ENCODE assay signal across 9 cellular contexts in genomic region chr15:65033659-65034269, GRCh38. TPM values are rescaled to one million over a fixed set of nuclear protein-coding genes. Genes with fewer than 3 reads are reported as not detected.
A peak's percentile ranks its signal among the peaks of the same experiment; 100 is the strongest.
DNase-seq lines count a peak whose midpoint lies in the region; ATAC-seq, FAIRE-seq and TF ChIP-seq lines count a peak whose summit lies in the region.
"Had no signal": no experiment of that assay in that cellular context is flagged by ENCODE, and none has a peak within 500 bp of the region (broad histone marks: within the 10 kb centered on the region; RNA-seq: fewer than 3 reads in every experiment).

No MANE protein-coding gene starts in this region.

- intact Hi-C loops in activated CD8-positive, alpha-beta T cell treated with anti-CD3 and anti-CD28 coated beads for 36 hours (cut with micrococcal nuclease), result loop anchor here (5.0 kb wide), 2 partner anchors 44 to 264 kb away; partner anchors contain the start of genes KBTBD13 and RNU5A-1
- intact Hi-C loops in kidney (cut with DNase I) (no loop called here), vagina (cut with DNase I) (no loop called here)

- peak; percentile 28 for ATAC-seq in activated CD8-positive, alpha-beta T cell treated with anti-CD3 and anti-CD28 coated beads for 36 hours
- no peak for ATAC-seq in HG02798 (IDR thresholded peaks at IDR 0.05; ENCODE audit: poor library complexity, unreplicated experiment)
- no peak for ATAC-seq in GM18519 (IDR thresholded peaks at IDR 0.05; ENCODE audit: low FRiP score, unreplicated experiment)

- DNase-seq in A172 (ENCODE audit: low spot score), result peak; percentile 25
- peak; percentile 60 for DNase-seq in GM10248 (ENCODE audit: extremely low spot score)
- DNase-seq in NCI-H2227 treated with DMSO at 0.1 percent for 48 hours (lab: John Stamatoyannopoulos, UW), result peak; percentile 19
- peak; percentile 52 for DNase-seq in activated CD8-positive, alpha-beta T cell treated with anti-CD3 and anti-CD28 coated beads for 36 hours
- DNase-seq in kidney, result no peak
- DNase-seq in vagina (ENCODE audit: extremely low spot score in 2 of 2), result no peak
- DNase-seq: activated naive CD8-positive, alpha-beta T cell treated with anti-CD3 and anti-CD28 coated beads, Interleukin-2, amount 10 ng/mL, durations not matched to agents 7 days and 5 days had no signal

- H3K27ac ChIP-seq in kidney (ENCODE audit: low read depth in 2 of 2, low read length in 2 of 2), result peak overlapping the region in 1 of 2 donors; percentile 23
- H3K27ac ChIP-seq in vagina, result no peak overlapping the region

- CTCF ChIA-PET in GM10248 (lab: Yijun Ruan, JAX), result interaction anchor here (0.6 to 2.5 kb wide), 27 partner anchors 9 to 367 kb away, joined by 3 to 22 read pairs (median 4); partner anchors contain the start of genes KBTBD13, PARP16, RNU5B-1 and SPG21
- CTCF ChIA-PET in activated CD8-positive, alpha-beta T cell treated with anti-CD3 and anti-CD28 coated beads for 36 hours (lab: Charles Lee), result interaction anchor here (0.6 to 2.2 kb wide), 24 partner anchors 9 to 366 kb away, joined by 3 to 32 read pairs (median 5); partner anchors contain the start of genes SLC51B and UBAP1L

- no peaks in the 10 kb centered on the region for H3K9me3 ChIP-seq in kidney (ENCODE audit: control insufficient read depth in 1 of 2, low read length in 2 of 2)
- no peaks in the 10 kb centered on the region for H3K9me3 ChIP-seq in vagina

- H3K9ac ChIP-seq in kidney (ENCODE audit: low read length in 2 of 2), result no peak overlapping the region

- H3K36me3 ChIP-seq in kidney (ENCODE audit: control insufficient read depth in 1 of 2, insufficient read depth in 2 of 2, low read length in 2 of 2), result no peaks in the 10 kb centered on the region
- H3K36me3 ChIP-seq in vagina, result no peaks in the 10 kb centered on the region

- POLR2A ChIA-PET in GM10248 (lab: Yijun Ruan, JAX), result interaction anchor here (1.0 to 2.6 kb wide), 2 partner anchors 264 to 271 kb away, joined by 5 to 9 read pairs; partner anchors contain the start of gene RNU5B-1
- POLR2A ChIA-PET in activated CD8-positive, alpha-beta T cell treated with anti-CD3 and anti-CD28 coated beads for 36 hours (lab: Charles Lee), result interaction anchor here (0.7 kb wide), 1 partner anchor 76 kb away, joined by 5 read pairs; no protein-coding TSS in a partner anchor

- peak; percentile 69 for TF ChIP-seq CTCF in GM10248 (IDR thresholded peaks at IDR 0.05; ENCODE audit: control extremely low read depth, extremely low read depth, low read depth, missing control alignments)
- TF ChIP-seq CTCF in activated CD8-positive, alpha-beta T cell treated with anti-CD3 and anti-CD28 coated beads for 36 hours (IDR thresholded peaks at IDR 0.05), result peak; percentile 36
- TF ChIP-seq CTCF in kidney (IDR thresholded peaks at IDR 0.05; ENCODE audit: borderline replicate concordance, extremely low read depth, insufficient read depth), result peak; percentile 64
- peak; percentile 18 to 40 (median 27) for TF ChIP-seq CTCF in vagina (IDR thresholded peaks at IDR 0.05)

- H3K27me3 ChIP-seq in vagina, result no peaks in the 10 kb centered on the region

- H3K4me1 ChIP-seq in kidney (ENCODE audit: control insufficient read depth in 1 of 2, insufficient read depth in 1 of 2, low read depth in 1 of 2, low read length in 2 of 2), result peaks cover 0 to 11% of the 10 kb centered on the region in 2 donors
- H3K4me1 ChIP-seq in vagina, result peaks cover 11% of the 10 kb centered on the region

- H3K4me1 Mint-ChIP-seq in activated CD8-positive, alpha-beta T cell treated with anti-CD3 and anti-CD28 coated beads for 36 hours (ENCODE audit: low read depth), result peaks cover 7% of the 10 kb centered on the region

- no peak for FAIRE-seq in kidney (lab: Jason Lieb, UNC)

- no peak for TF ChIP-seq POLR2A in vagina (IDR thresholded peaks at IDR 0.05)

- H3K9me3 Mint-ChIP-seq in activated CD8-positive, alpha-beta T cell treated with anti-CD3 and anti-CD28 coated beads for 36 hours, result no peaks in the 10 kb centered on the region
- H3K9me3 Mint-ChIP-seq: activated naive CD8-positive, alpha-beta T cell treated with anti-CD3 and anti-CD28 coated beads, Interleukin-2, amount 10 ng/mL, durations not matched to agents 7 days and 5 days had no signal

- H3K27me3 Mint-ChIP-seq in activated CD8-positive, alpha-beta T cell treated with anti-CD3 and anti-CD28 coated beads for 36 hours, result peaks cover 3% of the 10 kb centered on the region

- H3K36me3 Mint-ChIP-seq in activated CD8-positive, alpha-beta T cell treated with anti-CD3 and anti-CD28 coated beads for 36 hours (ENCODE audit: low read depth), result no peaks in the 10 kb centered on the region
- H3K36me3 Mint-ChIP-seq: activated naive CD8-positive, alpha-beta T cell treated with anti-CD3 and anti-CD28 coated beads, Interleukin-2, amount 10 ng/mL, durations not matched to agents 7 days and 5 days had no signal

- no peak overlapping the region for H3K4me3 Mint-ChIP-seq in activated CD8-positive, alpha-beta T cell treated with anti-CD3 and anti-CD28 coated beads for 36 hours
- H3K4me3 Mint-ChIP-seq: activated naive CD8-positive, alpha-beta T cell treated with anti-CD3 and anti-CD28 coated beads, Interleukin-2, amount 10 ng/mL, durations not matched to agents 7 days and 5 days had no signal

- H3K27ac Mint-ChIP-seq in activated CD8-positive, alpha-beta T cell treated with anti-CD3 and anti-CD28 coated beads for 36 hours, result no peak overlapping the region
- H3K27ac Mint-ChIP-seq: activated naive CD8-positive, alpha-beta T cell treated with anti-CD3 and anti-CD28 coated beads, Interleukin-2, amount 10 ng/mL, durations not matched to agents 7 days and 5 days had no signal

- H3K4me3 ChIP-seq in kidney (ENCODE audit: low read length in 2 of 2) (no peak overlapping the region), vagina (no peak overlapping the region)

RNA-seq across cellular contexts. Expression of gene MTFMT, which starts 4.3 kb away (rescaled TPM):
- 33.4 and 47.1 TPM in 2 replicates for total RNA-seq in A172 (2014; rRNA removed; shearing (Covaris generic))
- 10 to 100 TPM; 19.7 to 21.0 TPM for total RNA-seq in activated CD8-positive, alpha-beta T cell treated with anti-CD3 and anti-CD28 coated beads for 36 hours
- total RNA-seq in kidney, result 12.5 TPM
- 11.7 TPM for polyA plus RNA-seq in kidney (ENCODE audit: insufficient read depth, low read depth, low replicate concordance)
- 18.7 TPM for total RNA-seq in vagina

RNA-seq across cellular contexts. Expression of gene SLC51B, which starts 11.4 kb away (rescaled TPM):
- not detected in 2 replicates for total RNA-seq in A172 (2014; rRNA removed; shearing (Covaris generic))
- total RNA-seq in activated CD8-positive, alpha-beta T cell treated with anti-CD3 and anti-CD28 coated beads for 36 hours, result not detected
- total RNA-seq in kidney (2.9 TPM), vagina (not detected)
- polyA plus RNA-seq in kidney (ENCODE audit: insufficient read depth, low read depth, low replicate concordance), result 40.9 TPM
- total RNA-seq: activated naive CD8-positive, alpha-beta T cell treated with anti-CD3 and anti-CD28 coated beads, Interleukin-2, amount 10 ng/mL, durations not matched to agents 7 days and 5 days had no signal

RNA-seq across cellular contexts. Expression of gene RASL12, which starts 34.0 kb away (rescaled TPM):
- not detected in 2 replicates for total RNA-seq in A172 (2014; rRNA removed; shearing (Covaris generic))
- not detected for total RNA-seq in activated CD8-positive, alpha-beta T cell treated with anti-CD3 and anti-CD28 coated beads for 36 hours
- total RNA-seq in kidney (7.6 TPM), vagina (85.7 TPM)
- 6.7 TPM for polyA plus RNA-seq in kidney (ENCODE audit: insufficient read depth, low read depth, low replicate concordance)
- total RNA-seq: activated naive CD8-positive, alpha-beta T cell treated with anti-CD3 and anti-CD28 coated beads, Interleukin-2, amount 10 ng/mL, durations not matched to agents 7 days and 5 days had no signal

RNA-seq across cellular contexts. Expression of gene KBTBD13, which starts 42.8 kb away (rescaled TPM):
- total RNA-seq in A172 (2014; rRNA removed; shearing (Covaris generic)), result not detected in 2 replicates
- not detected for total RNA-seq in activated CD8-positive, alpha-beta T cell treated with anti-CD3 and anti-CD28 coated beads for 36 hours
- 0.06 TPM for total RNA-seq in kidney
- polyA plus RNA-seq in kidney (ENCODE audit: insufficient read depth, low read depth, low replicate concordance), result not detected
- not detected for total RNA-seq in vagina
- total RNA-seq: activated naive CD8-positive, alpha-beta T cell treated with anti-CD3 and anti-CD28 coated beads, Interleukin-2, amount 10 ng/mL, durations not matched to agents 7 days and 5 days had no signal

RNA-seq across cellular contexts. Expression of gene SPG21, which starts 44.0 kb away (rescaled TPM):
- total RNA-seq in A172 (2014; rRNA removed; shearing (Covaris generic)), result 102 and 113 TPM in 2 replicates
- 10 to 100 TPM; 72.3 to 73.0 TPM for total RNA-seq in activated CD8-positive, alpha-beta T cell treated with anti-CD3 and anti-CD28 coated beads for 36 hours
- total RNA-seq in kidney (82.8 TPM), vagina (62.6 TPM)
- 115 TPM for polyA plus RNA-seq in kidney (ENCODE audit: insufficient read depth, low read depth, low replicate concordance)

Comparison
In these comparisons a context has a peak if more than half of its experiments do, and no peak if none do; other contexts are left out.
1. DNase-seq: peak in A172 (single experiment), GM10248 (single experiment), NCI-H2227 treated with DMSO at 0.1 percent for 48 hours (single experiment) and activated CD8-positive, alpha-beta T cell treated with anti-CD3 and anti-CD28 coated beads for 36 hours (single experiment); none in kidney (single experiment) and vagina (0 of 2).
2. RNA of gene RASL12, which starts 34.0 kb away (total RNA-seq): 85.7 TPM in vagina (single experiment); 7.6 TPM in kidney (single experiment), not detected in A172 and not detected in activated CD8-positive, alpha-beta T cell treated with anti-CD3 and anti-CD28 coated beads for 36 hours; every median in the first group is over 10 times any median in the second.
3. Peak in every context shown above with its lines, with median percentiles within 50 percentile points of each other: CTCF ChIP-seq.